In genomic region chr6:26003102-26003694, GRCh38 we compare ENCODE assay signal across 8 cellular contexts. TPM values are rescaled to one million over a fixed set of nuclear protein-coding genes. Genes with fewer than 3 reads are reported as not detected.
DNase-seq lines count a peak whose midpoint lies in the region; ATAC-seq, FAIRE-seq and TF ChIP-seq lines count a peak whose summit lies in the region.

No MANE protein-coding gene starts in this region.

- no peaks in the 10 kb centered on the region for H3K4me1 ChIP-seq in neutrophil (ENCODE audit: control insufficient read depth in 1 of 2, insufficient read depth in 1 of 2, low read depth in 1 of 2, low read length in 1 of 2)

- peak; percentile 80 for DNase-seq in AG20443 (ENCODE audit: low spot score)
- no peak for DNase-seq in GM12892 (ENCODE audit: insufficient read length)
- peak; percentile 50 for DNase-seq in NCI-H460 (ENCODE audit: extremely low read depth, low read depth)
- DNase-seq in activated CD8-positive, alpha-beta T cell treated with anti-CD3 and anti-CD28 coated beads, Interleukin-2, amount 10 ng/mL, durations not matched to agents 7 days and 5 days, result peak; percentile 61
- peak; percentile 64 for DNase-seq in fibroblast of mammary gland (ENCODE audit: low read depth)

- H3K27me3 ChIP-seq in neutrophil, result no peaks in the 10 kb centered on the region

- H3K4me1 Mint-ChIP-seq in activated CD8-positive, alpha-beta T cell treated with anti-CD3 and anti-CD28 coated beads, Interleukin-2, amount 10 ng/mL, durations not matched to agents 7 days and 5 days (ENCODE audit: low read depth), result peaks cover 8% of the 10 kb centered on the region

- H3K36me3 Mint-ChIP-seq in activated CD8-positive, alpha-beta T cell treated with anti-CD3 and anti-CD28 coated beads, Interleukin-2, amount 10 ng/mL, durations not matched to agents 7 days and 5 days (ENCODE audit: low read depth), result peaks cover 16% of the 10 kb centered on the region

- TF ChIP-seq POLR2A in GM12892 (IDR thresholded peaks at IDR 0.05; ENCODE audit: low read depth, low read length), result no peak

- peaks cover 10% of the 10 kb centered on the region for H3K36me3 ChIP-seq in neutrophil

- ATAC-seq in activated CD8-positive, alpha-beta T cell treated with anti-CD3 and anti-CD28 coated beads, Interleukin-2, amount 10 ng/mL, durations not matched to agents 7 days and 5 days, result peak; percentile 44
- ATAC-seq in HG03521 (IDR thresholded peaks at IDR 0.05; ENCODE audit: unreplicated experiment), result no peak
- no peak for ATAC-seq in HG03520 (IDR thresholded peaks at IDR 0.05; ENCODE audit: unreplicated experiment)

- POLR2A ChIA-PET in activated CD8-positive, alpha-beta T cell treated with anti-CD3 and anti-CD28 coated beads, Interleukin-2, amount 10 ng/mL, durations not matched to agents 7 days and 5 days (lab: Charles Lee), result interaction anchor here (0.6 to 2.7 kb wide), 4 partner anchors 11 to 1603 kb away, joined by 3 to 18 read pairs (median 12); a partner anchor contains a TSS

- FAIRE-seq in GM12892 (lab: Jason Lieb, UNC), result peak; percentile 61

- H3K9me3 Mint-ChIP-seq in activated CD8-positive, alpha-beta T cell treated with anti-CD3 and anti-CD28 coated beads, Interleukin-2, amount 10 ng/mL, durations not matched to agents 7 days and 5 days (ENCODE audit: insufficient read depth), result no peaks in the 10 kb centered on the region

- no peaks in the 10 kb centered on the region for H3K27me3 Mint-ChIP-seq in activated CD8-positive, alpha-beta T cell treated with anti-CD3 and anti-CD28 coated beads, Interleukin-2, amount 10 ng/mL, durations not matched to agents 7 days and 5 days (ENCODE audit: low read depth)

- no peak overlapping the region for H3K4me3 Mint-ChIP-seq in activated CD8-positive, alpha-beta T cell treated with anti-CD3 and anti-CD28 coated beads, Interleukin-2, amount 10 ng/mL, durations not matched to agents 7 days and 5 days

- H3K4me3 ChIP-seq in fibroblast of mammary gland (ENCODE audit: control insufficient read depth, low read depth, low read length) (no peak overlapping the region), neutrophil (ENCODE audit: low read depth in 1 of 2, low read length in 1 of 2) (no peak overlapping the region)

- H3K9me3 ChIP-seq in neutrophil, result no peaks in the 10 kb centered on the region

- H3K27ac Mint-ChIP-seq in activated CD8-positive, alpha-beta T cell treated with anti-CD3 and anti-CD28 coated beads, Interleukin-2, amount 10 ng/mL, durations not matched to agents 7 days and 5 days, result no peak overlapping the region

- H3K27ac ChIP-seq in neutrophil, result no peak overlapping the region

- CTCF ChIA-PET in activated CD8-positive, alpha-beta T cell treated with anti-CD3 and anti-CD28 coated beads, Interleukin-2, amount 10 ng/mL, durations not matched to agents 7 days and 5 days (lab: Charles Lee), result interaction anchor here (0.7 to 8.1 kb wide), 21 partner anchors 10 to 362 kb away, joined by 3 to 139 read pairs (median 4); partner anchors contain the start of genes HFE and TRIM38

- TF ChIP-seq CTCF in fibroblast of mammary gland (conservative IDR thresholded peaks at IDR 0.05; ENCODE audit: control insufficient read depth, insufficient read depth, low read depth, low read length) (peak; percentile 86), neutrophil (IDR thresholded peaks at IDR 0.05) (peak; percentile 58)

RNA-seq across cellular contexts. Expression of gene TRIM38, which starts 40.6 kb away (rescaled TPM):
- 10.0 TPM for polyA plus RNA-seq in GM12892 (2012; ENCODE audit: missing spikeins)
- total RNA-seq in NCI-H460 (2014; rRNA removed; shearing (Covaris generic)), result 5.7 and 7.2 TPM in 2 replicates
- 3.6 and 4.7 TPM in 2 replicates for polyA plus RNA-seq in NCI-H460 (2014; cell fraction: nucleus; rRNA removed)
- total RNA-seq in activated CD8-positive, alpha-beta T cell treated with anti-CD3 and anti-CD28 coated beads, Interleukin-2, amount 10 ng/mL, durations not matched to agents 7 days and 5 days, result 10 to 100 TPM; 19.1 to 19.5 TPM
